Comparison of ENCODE assay signal across 8 cellular contexts in the genomic region with DNA sequence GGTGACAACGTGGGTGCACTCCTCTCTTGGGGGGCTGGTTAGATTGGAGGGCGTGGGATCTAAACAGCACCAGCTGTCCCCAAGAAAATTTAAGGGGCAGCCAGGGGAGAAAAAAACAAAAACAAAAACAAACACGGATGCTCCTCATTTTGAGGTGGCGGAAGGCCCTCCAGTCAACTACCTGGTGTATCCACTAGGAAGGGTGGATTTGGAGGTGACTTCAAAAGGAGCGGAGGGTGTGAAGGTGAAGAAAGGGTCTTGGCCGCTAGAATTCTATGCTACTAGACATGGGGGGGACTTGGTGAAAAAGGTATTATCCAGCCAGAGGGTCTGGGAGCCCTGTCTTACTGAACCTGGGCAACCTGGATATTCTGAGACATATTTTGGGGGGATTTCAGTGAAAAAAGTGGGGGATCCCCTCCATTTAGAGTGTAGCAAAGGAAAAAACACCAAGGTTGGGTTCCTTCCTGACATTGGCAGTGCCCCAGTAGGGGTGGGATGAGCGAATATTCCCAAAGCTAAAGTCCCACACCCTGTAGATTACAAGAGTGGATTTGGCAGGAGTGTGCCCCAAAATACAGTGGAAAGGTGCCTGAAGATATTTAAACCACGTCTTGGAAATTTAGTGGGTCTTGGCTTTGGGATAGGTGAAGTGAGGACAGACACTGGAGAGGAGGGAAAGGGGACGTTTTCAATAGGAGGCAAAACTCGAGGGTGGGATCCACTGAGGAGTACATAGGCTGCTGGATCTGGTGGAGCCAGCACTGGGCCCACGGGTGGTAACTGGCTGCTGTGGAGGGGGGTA. TPM values are rescaled to one million over a fixed set of nuclear protein-coding genes. Genes with fewer than 3 reads are reported as not detected.
DNase-seq lines count a peak whose midpoint lies in the region; ATAC-seq, FAIRE-seq and TF ChIP-seq lines count a peak whose summit lies in the region.

No MANE protein-coding gene starts in this region.

- H2BK120ac ChIP-seq in mesendoderm (ENCODE audit: low read depth, low read length), result no peak overlapping the region

- BruUV-seq in K562 (replicated peaks; lab: Mats Ljungman, UMichigan), result TSS peak; percentile 23

- H3K79me1 ChIP-seq in mesendoderm (ENCODE audit: low read length), result no peaks in the 10 kb centered on the region

- in situ Hi-C loops in K562 (cut with MboI), result no loop called here

- TF ChIP-seq CTCF in right atrium auricular region (IDR thresholded peaks at IDR 0.05) (no peak), K562 (IDR thresholded peaks at IDR 0.05 in 2 of 3, conservative IDR thresholded peaks at IDR 0.05 in 1 of 3; ENCODE audit: insufficient read depth in 2 of 3, low read depth in 1 of 3, low read length in 3 of 3) (no peak), upper lobe of right lung (IDR thresholded peaks at IDR 0.05) (no peak)

- 64% methylated on average over 9 of the region's 11 CpGs for WGBS in K562 (ENCODE audit: insufficient coverage, low coverage, missing lambda C conversion rate)
- WGBS in mesendoderm (ENCODE audit: extremely low coverage, insufficient coverage, low lambda C conversion rate), result no CpG with 5 or more reads among the region's 11 CpGs

- H4K20me1 ChIP-seq in K562 (replicated peaks; ENCODE audit: control insufficient read depth, insufficient read depth, low read length), result no peaks in the 10 kb centered on the region

- CTCF ChIA-PET in K562 (lab: Yijun Ruan, JAX; ENCODE audit: low intra/inter-chr PET ratio), result no interaction called here

- H3K9me3 ChIP-seq in right atrium auricular region (no peaks in the 10 kb centered on the region), K562 (replicated peaks; ENCODE audit: control insufficient read depth, insufficient read depth, low read depth, low read length) (no peaks in the 10 kb centered on the region), upper lobe of right lung (no peaks in the 10 kb centered on the region)

- H2BK5ac ChIP-seq in mesendoderm (ENCODE audit: low read length), result no peak overlapping the region

- no peak overlapping the region for H3K4ac ChIP-seq in mesendoderm (ENCODE audit: low read depth, low read length)

- no peak overlapping the region for H4K5ac ChIP-seq in mesendoderm (ENCODE audit: low read length)

- intact Hi-C loops in Right ventricle myocardium superior (cut with DNase I) (loop anchor here (5.0 to 10.0 kb wide), 2 partner anchors 43 to 84 kb away; a partner anchor contains a TSS), K562 (cut with micrococcal nuclease) (loop anchor here (5.0 kb wide), 2 partner anchors 37 to 43 kb away; a partner anchor contains a TSS), upper lobe of right lung (cut with DNase I) (no loop called here)

- ATAC-seq in Right ventricle myocardium superior (ENCODE audit: poor library complexity), result no peak
- ATAC-seq in K562, result no peak
- no peak for ATAC-seq in upper lobe of right lung
- ATAC-seq in left lobe of liver, result no peak
- ATAC-seq in GM21447 (IDR thresholded peaks at IDR 0.05; ENCODE audit: unreplicated experiment), result no peak

- H3K4me1 ChIP-seq in right atrium auricular region (peaks cover 0 to 57% of the 10 kb centered on the region in 2 donors), K562 (replicated peaks in 1 of 2; ENCODE audit: control insufficient read depth in 2 of 2, insufficient read depth in 2 of 2, low read length in 2 of 2) (peaks cover 20 to 69% of the 10 kb centered on the region in 2 experiments; a peak in 4 of 5 replicates), mesendoderm (ENCODE audit: control insufficient read depth, low read depth, low read length) (peaks cover 5% of the 10 kb centered on the region), upper lobe of right lung (peaks cover 46% of the 10 kb centered on the region)

- H3K27me3 ChIP-seq in right atrium auricular region, result peaks cover 0 to 9% of the 10 kb centered on the region in 2 donors
- H3K27me3 ChIP-seq in K562 (ENCODE audit: control insufficient read depth in 2 of 2, insufficient read depth in 2 of 2, low read length in 2 of 2), result no peaks in the 10 kb centered on the region
- peaks cover 9% of the 10 kb centered on the region for H3K27me3 ChIP-seq in mesendoderm (ENCODE audit: insufficient read depth, low read length, poor library complexity)
- peaks cover 22% of the 10 kb centered on the region for H3K27me3 ChIP-seq in upper lobe of right lung

- peak overlapping the region; percentile 91 for H3K23ac ChIP-seq in mesendoderm (ENCODE audit: low read length)

- H3K36me3 ChIP-seq in right atrium auricular region (no peaks in the 10 kb centered on the region), K562 (ENCODE audit: control insufficient read depth, insufficient read depth, low read length) (no peaks in the 10 kb centered on the region), mesendoderm (ENCODE audit: control insufficient read depth, insufficient read depth, low read length) (no peaks in the 10 kb centered on the region), upper lobe of right lung (no peaks in the 10 kb centered on the region)

- TF ChIP-seq EP300 in K562 (IDR thresholded peaks at IDR 0.05; ENCODE audit: low read length), result no peak

- no peak overlapping the region for H4K8ac ChIP-seq in mesendoderm (ENCODE audit: low read depth, low read length)

- no peak for DNase-seq in right atrium auricular region (ENCODE audit: low spot score)
- no peak for DNase-seq in Right ventricle myocardium superior
- no peak for DNase-seq in K562 (ENCODE audit: extremely low read depth in 1 of 4, low spot score in 3 of 4)
- no peak for DNase-seq in mesendoderm
- no peak for DNase-seq in upper lobe of right lung
- no peak for DNase-seq in left lobe of liver (ENCODE audit: low spot score)
- DNase-seq in stimulated activated CD4-positive, alpha-beta T cell treated with anti-CD3 and anti-CD28 coated beads, Interleukin-4, amount 100 ng/mL, for 4 hours, result no peak

- TF ChIP-seq RAD21 in K562 (CRISPR knock-in tag; conservative IDR thresholded peaks at IDR 0.05 in 1 of 2, IDR thresholded peaks at IDR 0.05 in 1 of 2), result no peak

- H3K79me2 ChIP-seq in K562 (ENCODE audit: control insufficient read depth, insufficient read depth, low read length) (peaks cover 7% of the 10 kb centered on the region; the same call in 2 of the 3 replicates), mesendoderm (ENCODE audit: control insufficient read depth, insufficient read depth, low read length) (no peaks in the 10 kb centered on the region)

- peak overlapping the region; percentile 89 for H2AFZ ChIP-seq in K562 (ENCODE audit: low read depth, low read length)

- no peak overlapping the region for H2AK5ac ChIP-seq in mesendoderm (ENCODE audit: low read length)

- no peak overlapping the region for H2BK15ac ChIP-seq in mesendoderm (replicated peaks; ENCODE audit: low read depth)

- H3K27ac ChIP-seq in right atrium auricular region (peak overlapping the region; percentile 83 to 85), K562 (ENCODE audit: extremely low read depth, low read depth, low read length) (no peak overlapping the region), mesendoderm (ENCODE audit: low read depth, low read length) (no peak overlapping the region), upper lobe of right lung (no peak overlapping the region)

- H3K56ac ChIP-seq in mesendoderm (ENCODE audit: low read length), result peak overlapping the region; percentile 90

- peak overlapping the region; percentile 76 for H3K4me2 ChIP-seq in K562 (ENCODE audit: insufficient read depth, low read length)
- H3K4me2 ChIP-seq in mesendoderm (ENCODE audit: low read length), result peak overlapping the region; percentile 73

- H3K18ac ChIP-seq in mesendoderm (ENCODE audit: low read length), result no peak overlapping the region

- H3K9ac ChIP-seq in K562 (ENCODE audit: insufficient read depth in 1 of 2, low read depth in 2 of 2, low read length in 2 of 2) (peak overlapping the region; percentile 68 to 92; a peak in 3 of 4 replicates), mesendoderm (ENCODE audit: low read length) (peak overlapping the region; percentile 81)

- TF ChIP-seq POLR2A in K562 (conservative IDR thresholded peaks at IDR 0.05), result no peak

- POLR2A ChIA-PET in K562 (lab: Yijun Ruan, JAX), result interaction anchor here (1.0 to 4.2 kb wide), 3 partner anchors 15 to 85 kb away, joined by 3 to 21 read pairs (median 3); a partner anchor contains a TSS

- H3K9me1 ChIP-seq in K562 (ENCODE audit: control insufficient read depth, insufficient read depth, low read length), result peaks cover 3% of the 10 kb centered on the region

- H3K4me3 ChIP-seq in right atrium auricular region (peak overlapping the region; percentile 42 to 60), K562 (peak overlapping the region; percentile 52), mesendoderm (ENCODE audit: low read length) (peak overlapping the region; percentile 37), upper lobe of right lung (peak overlapping the region; percentile 71)

- no peak for FAIRE-seq in K562 (lab: Jason Lieb, UNC)

RNA-seq across cellular contexts. Expression of a gene that starts 0.5 kb away (rescaled TPM):
- 10 to 100 TPM; 18.6 to 20.9 TPM for total RNA-seq in right atrium auricular region
- total RNA-seq in Right ventricle myocardium superior, result 9.8 TPM
- total RNA-seq in K562 (2011; cell fraction: chromatin; rRNA removed; ENCODE audit: low replicate concordance), result 5.6 and 12.1 TPM in 2 replicates
- total RNA-seq in K562 (2011; cell fraction: nucleolus; rRNA removed), result 6.7 and 7.5 TPM in 2 replicates
- total RNA-seq in K562 (2011; cell fraction: nucleoplasm; rRNA removed), result 7.7 and 14.8 TPM in 2 replicates
- total RNA-seq in K562 (2014; rRNA removed), result 3.0 and 3.5 TPM in 2 replicates
- 2.7 and 3.2 TPM in 2 replicates for total RNA-seq in K562 (2014; rRNA removed; fragmentation: Illumina TruSeq; extraction: Trizol)
- total RNA-seq in K562 (2015; rRNA removed; fragmentation: Illumina TruSeq; extraction: Trizol), result 2.2 and 3.3 TPM in 2 replicates
- total RNA-seq in K562 (2021), result 4.4 and 5.8 TPM in 2 replicates
- polyA plus RNA-seq in K562 (2011; rRNA removed), result 4.7 and 10.4 TPM in 2 replicates
- polyA plus RNA-seq in K562 (2011; cell fraction: cytosol; rRNA removed), result 5.5 and 8.1 TPM in 2 replicates
- polyA plus RNA-seq in K562 (2011; cell fraction: nucleus; rRNA removed), result 23.3 and 26.0 TPM in 2 replicates
- 6.5 and 7.3 TPM in 2 replicates for polyA plus RNA-seq in K562 (2012)
- 6.1 and 7.5 TPM in 2 replicates for polyA plus RNA-seq in K562 (2014; fragmentation: Illumina TruSeq; extraction: Trizol)
- polyA plus RNA-seq in K562 (2014; fragmentation: Nextera tagmentation; extraction: Ambion mirVana), result 1 to 10 TPM; 1.2 to 1.4 TPM
- polyA plus RNA-seq in K562 (2014; rRNA removed), result 3.2 and 3.4 TPM in 2 replicates
- 2.2 and 3.4 TPM in 2 replicates for polyA minus RNA-seq in K562 (2011; rRNA and poly(A)+ RNA removed)
- polyA minus RNA-seq in K562 (2011; cell fraction: cytosol; rRNA and poly(A)+ RNA removed), result 1.9 and 3.9 TPM in 2 replicates
- polyA minus RNA-seq in K562 (2011; cell fraction: nucleus; rRNA and poly(A)+ RNA removed), result 2.7 and 5.2 TPM in 2 replicates
- polyA plus RNA-seq in mesendoderm (2013, experiment 1 of 2), result 3.8 TPM
- 3.7 TPM for polyA plus RNA-seq in mesendoderm (2013, experiment 2 of 2)
- total RNA-seq in upper lobe of right lung, result 1.1 TPM
- total RNA-seq in left lobe of liver, result 0.86 TPM

RNA-seq across cellular contexts. Expression of a gene that starts 3.6 kb away (rescaled TPM):
- total RNA-seq in right atrium auricular region (1 to 10 TPM; 3.7 to 5.6 TPM), Right ventricle myocardium superior (1.7 TPM), K562 (2014; rRNA removed) (5.9 and 6.7 TPM in 2 replicates), K562 (2014; rRNA removed; fragmentation: Illumina TruSeq; extraction: Trizol) (1.1 and 1.5 TPM in 2 replicates), K562 (2015; rRNA removed; fragmentation: Illumina TruSeq; extraction: Trizol) (2.7 and 3.2 TPM in 2 replicates), K562 (2021) (6.9 and 7.6 TPM in 2 replicates), upper lobe of right lung (7.4 TPM), left lobe of liver (4.0 TPM)
- total RNA-seq in K562 (2011; cell fraction: chromatin; rRNA removed; ENCODE audit: low replicate concordance), result 2.0 and 9.0 TPM in 2 replicates
- 8.3 and 8.8 TPM in 2 replicates for total RNA-seq in K562 (2011; cell fraction: nucleolus; rRNA removed)
- total RNA-seq in K562 (2011; cell fraction: nucleoplasm; rRNA removed), result 3.4 and 4.8 TPM in 2 replicates
- polyA plus RNA-seq in K562 (2011; rRNA removed) (1.3 and 2.5 TPM in 2 replicates), K562 (2014; fragmentation: Illumina TruSeq; extraction: Trizol) (3.0 and 5.0 TPM in 2 replicates), K562 (2014; fragmentation: Nextera tagmentation; extraction: Ambion mirVana) (under 1 TPM in 1 of 2 experiments, not detected in 1; 0.03 TPM), K562 (2014; rRNA removed) (4.0 and 4.5 TPM in 2 replicates)
- polyA plus RNA-seq in K562 (2011; cell fraction: cytosol; rRNA removed), result 2.4 and 5.5 TPM in 2 replicates
- polyA plus RNA-seq in K562 (2011; cell fraction: nucleus; rRNA removed), result 3.8 and 4.2 TPM in 2 replicates
- polyA plus RNA-seq in K562 (2012), result 4.7 and 5.8 TPM in 2 replicates
- polyA minus RNA-seq in K562 (2011; rRNA and poly(A)+ RNA removed), result 1.9 and 2.1 TPM in 2 replicates
- polyA minus RNA-seq in K562 (2011; cell fraction: cytosol; rRNA and poly(A)+ RNA removed), result 2.9 and 3.5 TPM in 2 replicates
- 5.5 and 7.4 TPM in 2 replicates for polyA minus RNA-seq in K562 (2011; cell fraction: nucleus; rRNA and poly(A)+ RNA removed)
- polyA plus RNA-seq in mesendoderm (2013, experiment 1 of 2), result 2.9 TPM
- 2.9 TPM for polyA plus RNA-seq in mesendoderm (2013, experiment 2 of 2)

RNA-seq across cellular contexts. Expression of a gene that starts 6.0 kb away (rescaled TPM):
- total RNA-seq in right atrium auricular region (10 to 100 TPM; 15.8 to 19.0 TPM), Right ventricle myocardium superior (9.8 TPM), K562 (2014; rRNA removed) (4.7 and 5.0 TPM in 2 replicates), K562 (2014; rRNA removed; fragmentation: Illumina TruSeq; extraction: Trizol) (4.8 and 5.1 TPM in 2 replicates), K562 (2015; rRNA removed; fragmentation: Illumina TruSeq; extraction: Trizol) (6.3 and 6.6 TPM in 2 replicates), K562 (2021) (4.5 and 4.9 TPM in 2 replicates), upper lobe of right lung (10.1 TPM), left lobe of liver (10.9 TPM)
- total RNA-seq in K562 (2011; cell fraction: chromatin; rRNA removed; ENCODE audit: low replicate concordance), result 8.4 and 14.2 TPM in 2 replicates
- 9.3 and 9.7 TPM in 2 replicates for total RNA-seq in K562 (2011; cell fraction: nucleolus; rRNA removed)
- total RNA-seq in K562 (2011; cell fraction: nucleoplasm; rRNA removed), result 10.6 and 13.7 TPM in 2 replicates
- polyA plus RNA-seq in K562 (2011; rRNA removed) (7.5 and 7.6 TPM in 2 replicates), K562 (2014; fragmentation: Illumina TruSeq; extraction: Trizol) (11.5 and 12.3 TPM in 2 replicates), K562 (2014; fragmentation: Nextera tagmentation; extraction: Ambion mirVana) (10 to 100 TPM in 1 of 2 experiments, 1 to 10 TPM in 1; 8.2 to 11.3 TPM), K562 (2014; rRNA removed) (6.8 and 7.9 TPM in 2 replicates)
- polyA plus RNA-seq in K562 (2011; cell fraction: cytosol; rRNA removed), result 12.9 and 14.1 TPM in 2 replicates
- 5.5 and 7.4 TPM in 2 replicates for polyA plus RNA-seq in K562 (2011; cell fraction: nucleus; rRNA removed)
- polyA plus RNA-seq in K562 (2012), result 10.8 and 11.7 TPM in 2 replicates
- 3.7 and 4.7 TPM in 2 replicates for polyA minus RNA-seq in K562 (2011; rRNA and poly(A)+ RNA removed)
- polyA minus RNA-seq in K562 (2011; cell fraction: cytosol; rRNA and poly(A)+ RNA removed), result 2.6 and 2.8 TPM in 2 replicates
- polyA minus RNA-seq in K562 (2011; cell fraction: nucleus; rRNA and poly(A)+ RNA removed), result 2.2 and 3.1 TPM in 2 replicates
- 7.0 TPM for polyA plus RNA-seq in mesendoderm (2013, experiment 1 of 2)
- 7.2 TPM for polyA plus RNA-seq in mesendoderm (2013, experiment 2 of 2)

RNA-seq across cellular contexts. Expression of a gene that starts 10.2 kb away (rescaled TPM):
- not detected for total RNA-seq in right atrium auricular region
- not detected for total RNA-seq in Right ventricle myocardium superior
- not detected in 2 replicates for total RNA-seq in K562 (2011; cell fraction: chromatin; rRNA removed; ENCODE audit: low replicate concordance)
- total RNA-seq in K562 (2011; cell fraction: nucleolus; rRNA removed), result not detected in 2 replicates
- not detected in 2 replicates for total RNA-seq in K562 (2011; cell fraction: nucleoplasm; rRNA removed)
- not detected in 2 replicates for total RNA-seq in K562 (2014; rRNA removed)
- not detected in 2 replicates for total RNA-seq in K562 (2014; rRNA removed; fragmentation: Illumina TruSeq; extraction: Trizol)
- not detected in 2 replicates for total RNA-seq in K562 (2015; rRNA removed; fragmentation: Illumina TruSeq; extraction: Trizol)
- not detected in 2 replicates for total RNA-seq in K562 (2021)
- polyA plus RNA-seq in K562 (2011; rRNA removed), result not detected in 2 replicates
- polyA plus RNA-seq in K562 (2011; cell fraction: cytosol; rRNA removed), result not detected in 2 replicates
- polyA plus RNA-seq in K562 (2011; cell fraction: nucleus; rRNA removed), result not detected in 2 replicates
- not detected in 2 replicates for polyA plus RNA-seq in K562 (2012)
- not detected in 2 replicates for polyA plus RNA-seq in K562 (2014; fragmentation: Illumina TruSeq; extraction: Trizol)
- polyA plus RNA-seq in K562 (2014; fragmentation: Nextera tagmentation; extraction: Ambion mirVana), result not detected
- not detected in 2 replicates for polyA plus RNA-seq in K562 (2014; rRNA removed)
- polyA minus RNA-seq in K562 (2011; rRNA and poly(A)+ RNA removed), result not detected in 2 replicates
- not detected in 2 replicates for polyA minus RNA-seq in K562 (2011; cell fraction: cytosol; rRNA and poly(A)+ RNA removed)
- polyA minus RNA-seq in K562 (2011; cell fraction: nucleus; rRNA and poly(A)+ RNA removed), result not detected in 2 replicates
- not detected for polyA plus RNA-seq in mesendoderm (2013, experiment 1 of 2)
- polyA plus RNA-seq in mesendoderm (2013, experiment 2 of 2), result not detected
- not detected for total RNA-seq in upper lobe of right lung
- not detected for total RNA-seq in left lobe of liver

RNA-seq across cellular contexts. Expression of a gene that starts 13.4 kb away (rescaled TPM):
- total RNA-seq in right atrium auricular region (not detected), Right ventricle myocardium superior (not detected), K562 (2014; rRNA removed) (not detected in 2 replicates), K562 (2014; rRNA removed; fragmentation: Illumina TruSeq; extraction: Trizol) (not detected in 2 replicates), K562 (2015; rRNA removed; fragmentation: Illumina TruSeq; extraction: Trizol) (not detected in 2 replicates), K562 (2021) (not detected in 2 replicates), upper lobe of right lung (not detected), left lobe of liver (not detected)
- total RNA-seq in K562 (2011; cell fraction: chromatin; rRNA removed; ENCODE audit: low replicate concordance), result not detected in 2 replicates
- total RNA-seq in K562 (2011; cell fraction: nucleolus; rRNA removed), result not detected in 2 replicates
- not detected in 2 replicates for total RNA-seq in K562 (2011; cell fraction: nucleoplasm; rRNA removed)
- polyA plus RNA-seq in K562 (2011; rRNA removed) (not detected in 2 replicates), K562 (2014; fragmentation: Illumina TruSeq; extraction: Trizol) (not detected in 2 replicates), K562 (2014; fragmentation: Nextera tagmentation; extraction: Ambion mirVana) (not detected), K562 (2014; rRNA removed) (not detected in 2 replicates)
- polyA plus RNA-seq in K562 (2011; cell fraction: cytosol; rRNA removed), result 0.07 TPM in 1 of 2 replicates, not detected in the other
- polyA plus RNA-seq in K562 (2011; cell fraction: nucleus; rRNA removed), result not detected in 2 replicates
- polyA plus RNA-seq in K562 (2012), result not detected in 2 replicates
- not detected in 2 replicates for polyA minus RNA-seq in K562 (2011; rRNA and poly(A)+ RNA removed)
- polyA minus RNA-seq in K562 (2011; cell fraction: cytosol; rRNA and poly(A)+ RNA removed), result not detected in 2 replicates
- polyA minus RNA-seq in K562 (2011; cell fraction: nucleus; rRNA and poly(A)+ RNA removed), result not detected in 2 replicates
- polyA plus RNA-seq in mesendoderm (2013, experiment 1 of 2), result 0.03 TPM
- not detected for polyA plus RNA-seq in mesendoderm (2013, experiment 2 of 2)

Comparison
In these comparisons a context has a peak if more than half of its experiments do, and no peak if none do; other contexts are left out.
1. H3K27ac ChIP-seq: peak in right atrium auricular region (2 of 2); none in K562 (single experiment), mesendoderm (single experiment) and upper lobe of right lung (single experiment).
2. Peak in every context shown above with its lines, with median percentiles within 50 percentile points of each other: H3K4me3 ChIP-seq.